8 cellular contexts compared by ENCODE assay signal in the genomic region with DNA sequence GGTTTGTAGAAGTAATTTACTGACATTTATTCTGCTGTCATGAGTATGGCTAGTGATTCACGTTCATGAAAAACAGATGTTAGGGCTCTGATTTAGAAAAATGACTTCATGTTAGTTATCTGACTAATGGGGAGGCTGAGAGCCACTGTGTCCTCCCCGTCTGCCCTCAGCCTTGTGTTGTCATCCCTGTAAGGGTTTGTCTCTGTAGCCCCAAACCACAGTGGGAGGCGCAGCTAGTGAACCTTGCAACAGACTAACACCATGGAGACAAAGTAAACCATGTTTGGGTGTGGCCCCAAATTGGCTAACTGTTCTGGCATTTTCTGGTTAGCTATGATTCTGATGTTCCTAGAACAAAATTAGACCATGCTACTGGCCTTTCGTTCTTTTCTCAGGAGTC.
A peak's percentile ranks its signal among the peaks of the same experiment; 100 is the strongest.
DNase-seq lines count a peak whose midpoint lies in the region; ATAC-seq and TF ChIP-seq lines count a peak whose summit lies in the region.

No MANE protein-coding gene starts in this region.

- H3K9me2 ChIP-seq in GM23338 (ENCODE audit: insufficient read depth) = no peaks in the 10 kb centered on the region

- no peaks in the 10 kb centered on the region for H3K27me3 ChIP-seq in layer of hippocampus (ENCODE audit: control insufficient read depth, insufficient read depth, low read length)
- no peaks in the 10 kb centered on the region for H3K27me3 ChIP-seq in GM23338 (ENCODE audit: insufficient read depth)

- H3K27me3 Mint-ChIP-seq in T-helper 17 cell = no peaks in the 10 kb centered on the region
- H3K27me3 Mint-ChIP-seq in GM23338 (ENCODE audit: insufficient read depth, low read depth, poor library complexity) = peaks cover 9% of the 10 kb centered on the region

- H3K4me1 Mint-ChIP-seq in T-helper 17 cell (peaks cover 44% of the 10 kb centered on the region), GM23338 (peaks cover 6% of the 10 kb centered on the region)

- H3K4me3 ChIP-seq in GM12865 (ENCODE audit: low read depth, low read length) = no peak overlapping the region
- H3K4me3 ChIP-seq in astrocyte of the cerebellum (ENCODE audit: low read depth, low read length) = no peak overlapping the region
- no peak overlapping the region for H3K4me3 ChIP-seq in GM23338

- no peaks in the 10 kb centered on the region for H3K9me3 ChIP-seq in T-helper 17 cell (ENCODE audit: control insufficient read depth, low read length, poor library complexity, severe bottlenecking)

- H3K27ac Mint-ChIP-seq in T-helper 17 cell = peak overlapping the region; percentile 99
- no peak overlapping the region for H3K27ac Mint-ChIP-seq in GM23338

- peaks cover 4% of the 10 kb centered on the region; the same call in 1 of the 2 replicates for H3K79me2 ChIP-seq in GM23338 (replicated peaks; ENCODE audit: insufficient read depth)

- 0 out of 2 replicates have a peak, but pooled peaks cover 4% of the 10 kb centered on the region for H4K20me1 ChIP-seq in GM23338 (replicated peaks; ENCODE audit: insufficient read depth)

- ATAC-seq in HG03354 (IDR thresholded peaks at IDR 0.05; ENCODE audit: poor library complexity, severe bottlenecking, unreplicated experiment) = peak; percentile 59
- peak; percentile 85 for ATAC-seq in T-helper 17 cell
- no peak for ATAC-seq in GM23338

- H3K27ac ChIP-seq in layer of hippocampus (ENCODE audit: low read depth, low read length) (peak overlapping the region; percentile 73), GM23338 (ENCODE audit: low read depth) (no peak overlapping the region)

- no peaks in the 10 kb centered on the region for H3K36me3 Mint-ChIP-seq in T-helper 17 cell (ENCODE audit: low read depth)
- H3K36me3 Mint-ChIP-seq in GM23338 (ENCODE audit: low read depth) = peaks cover 39% of the 10 kb centered on the region

- DNase-seq in GM12865 (ENCODE audit: low read depth) = peak; percentile 87
- DNase-seq in T-helper 17 cell = peak; percentile 63 to 85 (median 78)
- peak; percentile 84 for DNase-seq in astrocyte of the cerebellum (ENCODE audit: low read depth)
- DNase-seq in stimulated activated CD4-positive, alpha-beta T cell treated with anti-CD3 and anti-CD28 coated beads, TNF-alpha, amount 100 ng/mL, for 4 hours (ENCODE audit: low read depth in 3 of 3) = peak in 2 of 3 experiments; percentile 61 to 72
- no peak for DNase-seq in SK-N-DZ (ENCODE audit: low spot score)
- DNase-seq in GM23338 (ENCODE audit: low spot score) = no peak

- H3K4me2 ChIP-seq in GM23338 = no peak overlapping the region

- no peak overlapping the region for H2AFZ ChIP-seq in GM23338

- TF ChIP-seq CTCF in GM12865 (IDR thresholded peaks at IDR 0.05; ENCODE audit: insufficient read depth, low read depth, low read length, missing control alignments) (no peak), astrocyte of the cerebellum (IDR thresholded peaks at IDR 0.05; ENCODE audit: low read depth, low read length, missing control alignments) (no peak), GM23338 (conservative IDR thresholded peaks at IDR 0.05; ENCODE audit: low read depth in 2 of 2) (no peak)

- 0 out of 2 replicates have a peak, but pooled peaks cover 4% of the 10 kb centered on the region for H3F3A ChIP-seq in GM23338 (replicated peaks; ENCODE audit: low read depth)

- H3K36me3 ChIP-seq in GM23338 (ENCODE audit: insufficient read depth) = no peaks in the 10 kb centered on the region

- H3K4me3 Mint-ChIP-seq in T-helper 17 cell = peak overlapping the region; percentile 78
- no peak overlapping the region for H3K4me3 Mint-ChIP-seq in GM23338

- H3K4me1 ChIP-seq in GM23338 (ENCODE audit: insufficient read depth) = no peaks in the 10 kb centered on the region

- in situ Hi-C loops in astrocyte of the cerebellum (cut with HindIII; ENCODE audit: low sequenced_read_pairs) = no loop called here

- peaks cover 18% of the 10 kb centered on the region for H3K9me3 Mint-ChIP-seq in GM23338

TF ChIP-seq in GM23338, 12 proteins besides CTCF, POLR2A, EP300 and RAD21:
- TF ChIP-seq NANOG (IDR thresholded peaks at IDR 0.05; ENCODE audit: borderline replicate concordance) = no peak
- TF ChIP-seq ZNF462 (CRISPR knock-in tag; IDR thresholded peaks at IDR 0.05) = no peak
- no peak for TF ChIP-seq JUNB (IDR thresholded peaks at IDR 0.05; ENCODE audit: unreplicated experiment)
- TF ChIP-seq ZNF114 (CRISPR knock-in tag; IDR thresholded peaks at IDR 0.05) = no peak

Comparison
In these comparisons a context has a peak if more than half of its experiments do, and no peak if none do; other contexts are left out.
1. DNase-seq: peak in GM12865 (single experiment), T-helper 17 cell (3 of 3), astrocyte of the cerebellum (single experiment) and stimulated activated CD4-positive, alpha-beta T cell treated with anti-CD3 and anti-CD28 coated beads, TNF-alpha, amount 100 ng/mL, for 4 hours (2 of 3); none in SK-N-DZ (single experiment) and GM23338 (single experiment).